In the genomic region with DNA sequence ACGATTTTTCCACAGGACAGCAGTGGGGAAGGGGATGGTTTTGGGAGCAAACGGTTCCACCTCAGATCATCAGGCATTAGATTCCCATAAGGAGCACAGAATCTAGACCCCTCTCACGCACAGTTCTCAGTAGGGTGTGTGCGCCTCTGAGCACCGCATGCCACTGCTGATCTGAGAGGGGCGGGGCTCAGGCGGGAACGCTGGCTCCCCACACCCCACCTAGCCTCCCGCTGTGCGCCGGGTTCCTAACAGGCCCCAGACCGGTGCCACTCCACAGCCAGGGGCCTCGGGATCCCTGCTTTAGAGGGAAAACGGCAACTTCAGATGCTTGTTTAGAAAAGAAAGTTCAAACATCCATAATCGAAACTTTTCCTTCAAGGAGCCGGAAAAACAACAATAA, we compare ENCODE assay signal across 23 cellular contexts. TPM values are rescaled to one million over a fixed set of nuclear protein-coding genes. Genes with fewer than 3 reads are reported as not detected.
A peak's percentile ranks its signal among the peaks of the same experiment; 100 is the strongest.
DNase-seq lines count a peak whose midpoint lies in the region; ATAC-seq and TF ChIP-seq lines count a peak whose summit lies in the region.
"Had no signal": no experiment of that assay in that cellular context is flagged by ENCODE, and none has a peak within 500 bp of the region (broad histone marks: within the 10 kb centered on the region; RNA-seq: fewer than 3 reads in every experiment).

No MANE protein-coding gene starts in this region.

- no peaks in the 10 kb centered on the region for H3K4me1 ChIP-seq in right cardiac atrium (ENCODE audit: control insufficient read depth, insufficient read depth, low read length)
- H3K4me1 ChIP-seq in HEK293 (ENCODE audit: control insufficient read depth, insufficient read depth, low read length), result no peaks in the 10 kb centered on the region
- H3K4me1 ChIP-seq: BE2C, BLaER1 had no signal

- POLR2A ChIA-PET in HEK293 (lab: Yijun Ruan, JAX), result no interaction called here
- POLR2A ChIA-PET in WTC11 (lab: Charles Lee), result interaction anchor here (0.7 kb wide), 1 partner anchor 230 kb away, joined by 3 read pairs; no protein-coding TSS in a partner anchor

- H3K36me3 ChIP-seq in HEK293 (ENCODE audit: control insufficient read depth in 2 of 2, insufficient read depth in 1 of 2, low read length in 2 of 2), result peaks cover 0 to 6% of the 10 kb centered on the region in 2 experiments; a peak in 1 of 3 replicates
- H3K36me3 ChIP-seq: BE2C had no signal

- 85% methylated on average over 16 of the region's 16 CpGs for WGBS in right cardiac atrium

- CTCF ChIA-PET in HEK293 (lab: Yijun Ruan, JAX) (interaction anchor here (0.7 kb wide), 1 partner anchor 207 kb away, joined by 3 read pairs; no protein-coding TSS in a partner anchor), WTC11 (lab: Charles Lee) (no interaction called here)

- DNase-seq in right cardiac atrium (peak in 2 of 3 donors; percentile 4 to 32), left ventricle myocardium superior (no peak), WTC11 (ENCODE audit: low spot score) (no peak), LoVo (ENCODE audit: low spot score) (no peak)
- DNase-seq: 8988T; ACHN; BE2C; C1 segment of cervical spinal cord; CD4-positive, alpha-beta memory T cell; CD4-positive, CD25-positive, alpha-beta regulatory T cell; CD8-positive, alpha-beta memory T cell; COR-L47; DMS 273 treated with DMSO at 0.1 percent for 48 hours; DMS153; DMS53; DMS79; GF-D8 had no signal

- H3K4me3 ChIP-seq in right cardiac atrium (ENCODE audit: low read length), result no peak overlapping the region
- no peak overlapping the region for H3K4me3 ChIP-seq in HEK293 (ENCODE audit: low read depth, low read length)
- H3K4me3 ChIP-seq: BLaER1 had no signal

- H3K27ac Mint-ChIP-seq in WTC11, result peak overlapping the region; percentile 38; the same call in 1 of the 2 replicates
- H3K27ac Mint-ChIP-seq: CD14-positive monocyte; CD4-positive, CD25-positive, alpha-beta regulatory T cell had no signal

- H3K36me3 Mint-ChIP-seq in WTC11, result peaks cover 40% of the 10 kb centered on the region
- H3K36me3 Mint-ChIP-seq: CD14-positive monocyte; CD4-positive, alpha-beta memory T cell; CD4-positive, CD25-positive, alpha-beta regulatory T cell; CD8-positive, alpha-beta memory T cell had no signal

- no peak overlapping the region for H3K4me3 Mint-ChIP-seq in WTC11
- H3K4me3 Mint-ChIP-seq: CD14-positive monocyte; CD4-positive, alpha-beta memory T cell; CD4-positive, CD25-positive, alpha-beta regulatory T cell; CD8-positive, alpha-beta memory T cell had no signal

- H3K27ac ChIP-seq in right cardiac atrium (ENCODE audit: low read length), result no peak overlapping the region
- H3K27ac ChIP-seq in HEK293 (ENCODE audit: extremely low read depth, low read depth, low read length), result no peak overlapping the region
- H3K27ac ChIP-seq: BLaER1 had no signal

- ATAC-seq in right cardiac atrium, result no peak
- no peak for ATAC-seq in left ventricle myocardium superior
- no peak for ATAC-seq in WTC11
- no peak for ATAC-seq in HG03457 (IDR thresholded peaks at IDR 0.05; ENCODE audit: unreplicated experiment)

- H3K27me3 Mint-ChIP-seq in WTC11 (ENCODE audit: low read depth), result no peaks in the 10 kb centered on the region
- H3K27me3 Mint-ChIP-seq: CD4-positive, alpha-beta memory T cell; CD4-positive, CD25-positive, alpha-beta regulatory T cell had no signal

- intact Hi-C loops in right cardiac atrium (cut with DNase I), result no loop called here
- intact Hi-C loops in left ventricle myocardium superior (cut with micrococcal nuclease), result no loop called here

- H3K4me1 Mint-ChIP-seq in WTC11, result no peaks in the 10 kb centered on the region
- H3K4me1 Mint-ChIP-seq: CD14-positive monocyte; CD4-positive, CD25-positive, alpha-beta regulatory T cell had no signal

- H3K9me3 Mint-ChIP-seq in WTC11, result no peaks in the 10 kb centered on the region
- H3K9me3 Mint-ChIP-seq: CD4-positive, alpha-beta memory T cell; CD4-positive, CD25-positive, alpha-beta regulatory T cell; CD8-positive, alpha-beta memory T cell had no signal

- no peaks in the 10 kb centered on the region for H3K9me3 ChIP-seq in right cardiac atrium (ENCODE audit: control insufficient read depth, low read length)
- no peaks in the 10 kb centered on the region for H3K9me3 ChIP-seq in HEK293 (ENCODE audit: control insufficient read depth, insufficient read depth, low read depth, low read length)
- H3K9me3 ChIP-seq: BE2C had no signal

- H3K27me3 ChIP-seq in right cardiac atrium (ENCODE audit: control insufficient read depth, insufficient read depth), result no peaks in the 10 kb centered on the region
- H3K27me3 ChIP-seq: BE2C, BLaER1 had no signal

- TF ChIP-seq CTCF in HEK293 (tag by site-specific recombination; IDR thresholded peaks at IDR 0.05) (no peak), WTC11 (IDR thresholded peaks at IDR 0.05) (no peak)

TF ChIP-seq in HEK293, 187 proteins besides CTCF, POLR2A, EP300 and RAD21 (continues in another document):
- TF ChIP-seq, protein P1, sequence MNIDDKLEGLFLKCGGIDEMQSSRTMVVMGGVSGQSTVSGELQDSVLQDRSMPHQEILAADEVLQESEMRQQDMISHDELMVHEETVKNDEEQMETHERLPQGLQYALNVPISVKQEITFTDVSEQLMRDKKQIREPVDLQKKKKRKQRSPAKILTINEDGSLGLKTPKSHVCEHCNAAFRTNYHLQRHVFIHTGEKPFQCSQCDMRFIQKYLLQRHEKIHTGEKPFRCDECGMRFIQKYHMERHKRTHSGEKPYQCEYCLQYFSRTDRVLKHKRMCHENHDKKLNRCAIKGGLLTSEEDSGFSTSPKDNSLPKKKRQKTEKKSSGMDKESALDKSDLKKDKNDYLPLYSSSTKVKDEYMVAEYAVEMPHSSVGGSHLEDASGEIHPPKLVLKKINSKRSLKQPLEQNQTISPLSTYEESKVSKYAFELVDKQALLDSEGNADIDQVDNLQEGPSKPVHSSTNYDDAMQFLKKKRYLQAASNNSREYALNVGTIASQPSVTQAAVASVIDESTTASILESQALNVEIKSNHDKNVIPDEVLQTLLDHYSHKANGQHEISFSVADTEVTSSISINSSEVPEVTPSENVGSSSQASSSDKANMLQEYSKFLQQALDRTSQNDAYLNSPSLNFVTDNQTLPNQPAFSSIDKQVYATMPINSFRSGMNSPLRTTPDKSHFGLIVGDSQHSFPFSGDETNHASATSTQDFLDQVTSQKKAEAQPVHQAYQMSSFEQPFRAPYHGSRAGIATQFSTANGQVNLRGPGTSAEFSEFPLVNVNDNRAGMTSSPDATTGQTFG (tag by site-specific recombination; IDR thresholded peaks at IDR 0.05; ENCODE audit: borderline replicate concordance), result no peak
- TF ChIP-seq, protein P2, sequence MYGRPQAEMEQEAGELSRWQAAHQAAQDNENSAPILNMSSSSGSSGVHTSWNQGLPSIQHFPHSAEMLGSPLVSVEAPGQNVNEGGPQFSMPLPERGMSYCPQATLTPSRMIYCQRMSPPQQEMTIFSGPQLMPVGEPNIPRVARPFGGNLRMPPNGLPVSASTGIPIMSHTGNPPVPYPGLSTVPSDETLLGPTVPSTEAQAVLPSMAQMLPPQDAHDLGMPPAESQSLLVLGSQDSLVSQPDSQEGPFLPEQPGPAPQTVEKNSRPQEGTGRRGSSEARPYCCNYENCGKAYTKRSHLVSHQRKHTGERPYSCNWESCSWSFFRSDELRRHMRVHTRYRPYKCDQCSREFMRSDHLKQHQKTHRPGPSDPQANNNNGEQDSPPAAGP (tag by site-specific recombination; IDR thresholded peaks at IDR 0.05), result no peak

TF ChIP-seq in WTC11, 78 proteins besides CTCF, POLR2A, EP300 and RAD21 (continues in another document):
- TF ChIP-seq, protein P3, sequence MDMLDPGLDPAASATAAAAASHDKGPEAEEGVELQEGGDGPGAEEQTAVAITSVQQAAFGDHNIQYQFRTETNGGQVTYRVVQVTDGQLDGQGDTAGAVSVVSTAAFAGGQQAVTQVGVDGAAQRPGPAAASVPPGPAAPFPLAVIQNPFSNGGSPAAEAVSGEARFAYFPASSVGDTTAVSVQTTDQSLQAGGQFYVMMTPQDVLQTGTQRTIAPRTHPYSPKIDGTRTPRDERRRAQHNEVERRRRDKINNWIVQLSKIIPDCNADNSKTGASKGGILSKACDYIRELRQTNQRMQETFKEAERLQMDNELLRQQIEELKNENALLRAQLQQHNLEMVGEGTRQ (CRISPR knock-in tag; IDR thresholded peaks at IDR 0.05), result no peak
- TF ChIP-seq TP53 (CRISPR knock-in tag; IDR thresholded peaks at IDR 0.05), result no peak
- TF ChIP-seq OVOL2 (CRISPR knock-in tag; IDR thresholded peaks at IDR 0.05; ENCODE audit: borderline replicate concordance), result no peak
- no peak for TF ChIP-seq FOXP1 (CRISPR knock-in tag; IDR thresholded peaks at IDR 0.05; ENCODE audit: borderline replicate concordance)
- no peak for TF ChIP-seq ATF1 (CRISPR knock-in tag; IDR thresholded peaks at IDR 0.05)
- no peak for TF ChIP-seq SMAD3 (CRISPR knock-in tag; IDR thresholded peaks at IDR 0.05; ENCODE audit: borderline replicate concordance)
- no peak for TF ChIP-seq ZNF416 (CRISPR knock-in tag; IDR thresholded peaks at IDR 0.05)
- TF ChIP-seq KAT7 (CRISPR knock-in tag; IDR thresholded peaks at IDR 0.05; ENCODE audit: borderline replicate concordance), result no peak
- TF ChIP-seq, protein P4, sequence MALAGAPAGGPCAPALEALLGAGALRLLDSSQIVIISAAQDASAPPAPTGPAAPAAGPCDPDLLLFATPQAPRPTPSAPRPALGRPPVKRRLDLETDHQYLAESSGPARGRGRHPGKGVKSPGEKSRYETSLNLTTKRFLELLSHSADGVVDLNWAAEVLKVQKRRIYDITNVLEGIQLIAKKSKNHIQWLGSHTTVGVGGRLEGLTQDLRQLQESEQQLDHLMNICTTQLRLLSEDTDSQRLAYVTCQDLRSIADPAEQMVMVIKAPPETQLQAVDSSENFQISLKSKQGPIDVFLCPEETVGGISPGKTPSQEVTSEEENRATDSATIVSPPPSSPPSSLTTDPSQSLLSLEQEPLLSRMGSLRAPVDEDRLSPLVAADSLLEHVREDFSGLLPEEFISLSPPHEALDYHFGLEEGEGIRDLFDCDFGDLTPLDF (CRISPR knock-in tag; IDR thresholded peaks at IDR 0.05), result no peak
- no peak for TF ChIP-seq NFYB (CRISPR knock-in tag; conservative IDR thresholded peaks at IDR 0.05; ENCODE audit: low read depth)
- no peak for TF ChIP-seq EMX1 (CRISPR knock-in tag; IDR thresholded peaks at IDR 0.05)
- TF ChIP-seq ZNF232 (CRISPR knock-in tag; IDR thresholded peaks at IDR 0.05), result no peak

RNA-seq across cellular contexts. Expression of a gene that starts 20.4 kb away (rescaled TPM):
- total RNA-seq in right cardiac atrium, result not detected
- not detected for polyA plus RNA-seq in right cardiac atrium
- not detected for total RNA-seq in left ventricle myocardium superior
- 40.4 to 42.9 TPM (median 40.5 TPM) in 3 replicates for total RNA-seq in WTC11 (2021)
- total RNA-seq: CD4-positive, alpha-beta memory T cell had no signal
- polyA plus RNA-seq: AG04450; CD14-positive monocyte; CD4-positive, CD25-positive, alpha-beta regulatory T cell; CD8-positive, alpha-beta memory T cell had no signal

RNA-seq across cellular contexts. Expression of a gene that starts 49.3 kb away (rescaled TPM):
- total RNA-seq in right cardiac atrium (not detected), left ventricle myocardium superior (not detected), WTC11 (2021) (not detected in 3 replicates)
- not detected for polyA plus RNA-seq in right cardiac atrium
- total RNA-seq: A673; CD4-positive, alpha-beta memory T cell; CD4-positive, CD25-positive, alpha-beta regulatory T cell; CD8-positive, alpha-beta memory T cell had no signal
- polyA plus RNA-seq: AG04450; CD14-positive monocyte; CD4-positive, alpha-beta memory T cell; CD4-positive, CD25-positive, alpha-beta regulatory T cell; CD8-positive, alpha-beta memory T cell had no signal

Comparison
In these comparisons a context has a peak if more than half of its experiments do, and no peak if none do; other contexts are left out.
1. DNase-seq: peak in right cardiac atrium (2 of 3); none in left ventricle myocardium superior (single experiment), WTC11 (single experiment) and LoVo (single experiment).
2. RNA of a gene that starts 20.4 kb away (total RNA-seq): 40.4 to 42.9 TPM in WTC11; not detected in right cardiac atrium and not detected in left ventricle myocardium superior (single experiment); every median in the first group is over 10 times any median in the second.